15 cellular contexts compared by ENCODE assay signal in genomic region chr11:117378966-117379865, GRCh38. TPM values are rescaled to one million over a fixed set of nuclear protein-coding genes. Genes with fewer than 3 reads are reported as not detected.
A peak's percentile ranks its signal among the peaks of the same experiment; 100 is the strongest.
DNase-seq lines count a peak whose midpoint lies in the region; ATAC-seq and TF ChIP-seq lines count a peak whose summit lies in the region.
"Had no signal": no experiment of that assay in that cellular context is flagged by ENCODE, and none has a peak within 500 bp of the region (broad histone marks: within the 10 kb centered on the region; RNA-seq: fewer than 3 reads in every experiment).

No MANE protein-coding gene starts in this region.

- H3K4me1 Mint-ChIP-seq in neural crest cell: peaks cover 13% of the 10 kb centered on the region

- TF ChIP-seq POLR2A in prostate gland (IDR thresholded peaks at IDR 0.05): no peak

- H3K27me3 ChIP-seq in WERI-Rb-1 (ENCODE audit: insufficient read depth, low read depth, severe bottlenecking) (no peaks in the 10 kb centered on the region), prostate gland (replicated peaks; ENCODE audit: insufficient read depth) (no peaks in the 10 kb centered on the region)

- 75% methylated on average over 12 of the region's 12 CpGs for WGBS in prostate gland

- TF ChIP-seq CTCF in neural crest cell (conservative IDR thresholded peaks at IDR 0.05) (no peak), WERI-Rb-1 (IDR thresholded peaks at IDR 0.05; ENCODE audit: low read depth, low read length) (no peak), prostate gland (IDR thresholded peaks at IDR 0.05) (no peak)

- no peaks in the 10 kb centered on the region for H3K9me3 Mint-ChIP-seq in neural crest cell
- H3K9me3 Mint-ChIP-seq: CD8-positive, alpha-beta T cell; natural killer cell treated with Interleukin-12 subunit alpha and Interleukin-12 subunit beta and Interleukin-15 and Interleukin-18, amount 100 ng/mL, for 72 hours had no signal

- H3K27ac Mint-ChIP-seq in neural crest cell (ENCODE audit: unreplicated experiment): peak overlapping the region; percentile 50
- H3K27ac Mint-ChIP-seq: CD8-positive, alpha-beta T cell; natural killer cell treated with Interleukin-12 subunit alpha and Interleukin-12 subunit beta and Interleukin-15 and Interleukin-18, amount 100 ng/mL, for 72 hours had no signal

- H3K36me3 Mint-ChIP-seq in neural crest cell (ENCODE audit: low read depth): peaks cover 15% of the 10 kb centered on the region

- no peak overlapping the region for H3K27ac ChIP-seq in WERI-Rb-1
- H3K27ac ChIP-seq in prostate gland: no peak overlapping the region

- intact Hi-C loops in prostate gland (cut with DNase I): no loop called here

- DNase-seq in DMS 273 treated with DMSO at 0.1 percent for 48 hours (lab: John Stamatoyannopoulos, UW) (peak; percentile 12), glomerular endothelial cell (ENCODE audit: extremely low read depth, low read depth, low spot score) (peak; percentile 37), neural crest cell (ENCODE audit: low read depth, low spot score) (no peak), NCI-H82 treated with DMSO at 0.1 percent for 48 hours (lab: John Stamatoyannopoulos, UW; ENCODE audit: unreplicated experiment) (no peak), WERI-Rb-1 (no peak), prostate gland (ENCODE audit: low spot score) (no peak)
- DNase-seq: activated effector memory CD4-positive, alpha-beta T cell treated with Interleukin-2 at 50 U/mL for 16 hours; amygdala; CD8-positive, alpha-beta T cell; mesenchymal stem cell; NCI-H345; SHP77 treated with DMSO at 0.1 percent for 48 hours had no signal

- ATAC-seq in SK-N-SH treated with all-trans-retinoic acid at 6 μM for 48 hours: peak; percentile 83
- no peak for ATAC-seq in HG03097 (IDR thresholded peaks at IDR 0.05; ENCODE audit: low FRiP score, unreplicated experiment)
- ATAC-seq: CD8-positive, alpha-beta T cell; natural killer cell treated with Interleukin-12 subunit alpha and Interleukin-12 subunit beta and Interleukin-15 and Interleukin-18, amount 100 ng/mL, for 72 hours had no signal

- no peaks in the 10 kb centered on the region for H3K4me1 ChIP-seq in prostate gland (replicated peaks)

- H3K36me3 ChIP-seq in WERI-Rb-1 (peaks cover 64% of the 10 kb centered on the region), prostate gland (peaks cover 0 to 5% of the 10 kb centered on the region in 2 donors)

- H3K9me3 ChIP-seq in WERI-Rb-1 (ENCODE audit: severe bottlenecking) (no peaks in the 10 kb centered on the region), prostate gland (no peaks in the 10 kb centered on the region)

- H3K4me3 ChIP-seq in WERI-Rb-1 (ENCODE audit: low read depth, low read length) (no peak overlapping the region), prostate gland (no peak overlapping the region)

- H3K27me3 Mint-ChIP-seq in neural crest cell (ENCODE audit: low read depth): no peaks in the 10 kb centered on the region
- H3K27me3 Mint-ChIP-seq: natural killer cell treated with Interleukin-12 subunit alpha and Interleukin-12 subunit beta and Interleukin-15 and Interleukin-18, amount 100 ng/mL, for 72 hours had no signal

- no peak overlapping the region for H3K4me3 Mint-ChIP-seq in neural crest cell
- H3K4me3 Mint-ChIP-seq: CD8-positive, alpha-beta T cell; natural killer cell treated with Interleukin-12 subunit alpha and Interleukin-12 subunit beta and Interleukin-15 and Interleukin-18, amount 100 ng/mL, for 72 hours had no signal

TF ChIP-seq in SK-N-SH treated with all-trans-retinoic acid at 6 μM for 48 hours, 23 proteins besides CTCF, POLR2A, EP300 and RAD21:
- no peak for TF ChIP-seq TSHZ2 (CRISPR knock-in tag; IDR thresholded peaks at IDR 0.05)
- TF ChIP-seq ZNF565 (CRISPR knock-in tag; conservative IDR thresholded peaks at IDR 0.05; ENCODE audit: low read depth): no peak

RNA-seq across cellular contexts. Expression of gene CEP164, which starts 51.6 kb away (rescaled TPM):
- total RNA-seq in glomerular endothelial cell (22.8 and 31.8 TPM in 2 replicates), neural crest cell (41.2 and 42.8 TPM in 2 replicates), prostate gland (10 to 100 TPM; 27.7 to 40.6 TPM)

Comparison
In these comparisons a context has a peak if more than half of its experiments do, and no peak if none do; other contexts are left out.
1. DNase-seq: peak in DMS 273 treated with DMSO at 0.1 percent for 48 hours (single experiment) and glomerular endothelial cell (single experiment); none in neural crest cell (single experiment), NCI-H82 treated with DMSO at 0.1 percent for 48 hours (single experiment), WERI-Rb-1 (single experiment) and prostate gland (single experiment).